ENCODE assay signal across 8 cellular contexts in the genomic region with DNA sequence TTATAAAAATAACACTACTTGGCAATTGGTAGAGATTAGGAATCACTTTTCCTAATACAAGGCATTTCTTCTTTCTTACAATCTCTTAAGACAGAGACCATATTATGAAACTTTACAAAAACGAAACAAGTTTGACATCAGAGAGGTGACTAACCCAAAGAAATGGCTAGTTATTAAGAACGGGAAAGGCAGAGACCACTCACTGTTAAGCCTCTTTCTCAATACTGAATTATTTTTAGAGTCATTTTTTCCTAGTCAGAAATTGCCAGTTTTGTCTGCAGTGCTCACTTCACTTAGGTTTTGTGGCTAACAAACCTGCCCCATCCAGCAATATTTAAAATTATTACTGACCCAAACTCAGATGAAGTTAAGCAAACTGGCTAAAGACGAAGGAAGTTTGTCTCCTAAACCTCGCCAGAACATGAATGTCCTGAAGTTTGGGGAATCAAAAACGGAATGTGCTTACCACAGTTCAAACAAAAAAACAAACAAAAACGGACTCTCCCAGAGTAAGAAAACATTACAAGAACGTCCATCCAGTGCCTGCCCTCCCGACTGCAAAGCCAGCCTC. TPM values are rescaled to one million over a fixed set of nuclear protein-coding genes. Genes with fewer than 3 reads are reported as not detected.
A peak's percentile ranks its signal among the peaks of the same experiment; 100 is the strongest.
DNase-seq lines count a peak whose midpoint lies in the region; ATAC-seq and TF ChIP-seq lines count a peak whose summit lies in the region.

No MANE protein-coding gene starts in this region.

- H3K27ac ChIP-seq in A673 (ENCODE audit: low read depth, low read length, poor library complexity, severe bottlenecking) (peak overlapping the region; percentile 95), RWPE1 (peak overlapping the region; percentile 94)
- peak overlapping the region; percentile 93 for H3K27ac ChIP-seq in naive thymus-derived CD4-positive, alpha-beta T cell (ENCODE audit: low read depth, low read length)

- peaks cover 21% of the 10 kb centered on the region for H3K36me3 Mint-ChIP-seq in effector memory CD8-positive, alpha-beta T cell (ENCODE audit: insufficient read depth)
- no peaks in the 10 kb centered on the region for H3K36me3 Mint-ChIP-seq in naive thymus-derived CD4-positive, alpha-beta T cell

- no peaks in the 10 kb centered on the region for H3K27me3 ChIP-seq in A673 (replicated peaks; ENCODE audit: insufficient read depth, low read depth, low read length, poor library complexity)
- no peaks in the 10 kb centered on the region for H3K27me3 ChIP-seq in naive thymus-derived CD4-positive, alpha-beta T cell (ENCODE audit: control insufficient read depth in 2 of 2, insufficient read depth in 2 of 2, low read length in 2 of 2)

- H3K27me3 Mint-ChIP-seq in effector memory CD8-positive, alpha-beta T cell, result no peaks in the 10 kb centered on the region
- peaks cover 0 to 26% (median 0%) of the 10 kb centered on the region in 5 donors for H3K27me3 Mint-ChIP-seq in naive thymus-derived CD4-positive, alpha-beta T cell

- TF ChIP-seq CTCF in A673 (conservative IDR thresholded peaks at IDR 0.05; ENCODE audit: low read depth, low read length) (no peak), RWPE1 (conservative IDR thresholded peaks at IDR 0.05; ENCODE audit: low read depth) (no peak)

- peak overlapping the region; percentile 98 to 100 for H3K4me3 Mint-ChIP-seq in effector memory CD8-positive, alpha-beta T cell
- peak overlapping the region; percentile 90 to 100 (median 98) for H3K4me3 Mint-ChIP-seq in naive thymus-derived CD4-positive, alpha-beta T cell

- POLR2A ChIA-PET in A673 (lab: Charles Lee; ENCODE audit: low non-redundant PET) (no interaction called here), RWPE1 (lab: Yijun Ruan, JAX; ENCODE audit: low non-redundant PET) (no interaction called here)
- POLR2A ChIA-PET in naive thymus-derived CD4-positive, alpha-beta T cell (lab: Charles Lee), result interaction anchor here (1.1 kb wide), 2 partner anchors 10 to 171 kb away, joined by 3 to 4 read pairs; no protein-coding TSS in a partner anchor

- intact Hi-C loops in A673 (cut with micrococcal nuclease; ENCODE audit: unreplicated experiment), result no loop called here
- intact Hi-C loops in naive thymus-derived CD4-positive, alpha-beta T cell (cut with micrococcal nuclease), result loop anchor here (1.0 to 10.0 kb wide), 8 partner anchors 25 to 1918 kb away; a partner anchor contains a TSS

- peaks cover 13 to 25% of the 10 kb centered on the region in 2 donors for H3K4me1 Mint-ChIP-seq in effector memory CD8-positive, alpha-beta T cell (ENCODE audit: low read depth in 2 of 2)
- peaks cover 17 to 50% (median 34%) of the 10 kb centered on the region in 7 donors for H3K4me1 Mint-ChIP-seq in naive thymus-derived CD4-positive, alpha-beta T cell

- H3K9me3 ChIP-seq in A673 (ENCODE audit: low read depth, low read length, poor library complexity, severe bottlenecking), result no peaks in the 10 kb centered on the region
- H3K9me3 ChIP-seq in naive thymus-derived CD4-positive, alpha-beta T cell (ENCODE audit: control insufficient read depth in 2 of 3, low read length in 3 of 3), result no peaks in the 10 kb centered on the region

- H3K4me1 ChIP-seq in A673 (ENCODE audit: insufficient read depth, low read length, poor library complexity, severe bottlenecking), result peaks cover 22% of the 10 kb centered on the region
- H3K4me1 ChIP-seq in naive thymus-derived CD4-positive, alpha-beta T cell (ENCODE audit: control insufficient read depth in 2 of 2, insufficient read depth in 2 of 2, low read length in 2 of 2), result peaks cover 6 to 7% of the 10 kb centered on the region in 2 donors

- no peaks in the 10 kb centered on the region for H3K36me3 ChIP-seq in A673 (ENCODE audit: insufficient read depth, low read length, poor library complexity, severe bottlenecking)
- H3K36me3 ChIP-seq in naive thymus-derived CD4-positive, alpha-beta T cell (ENCODE audit: control insufficient read depth in 2 of 3, insufficient read depth in 3 of 3, low read length in 3 of 3), result peaks cover 0 to 4% (median 0%) of the 10 kb centered on the region in 3 experiments

- DNase-seq in A673 (ENCODE audit: low spot score) (peak; percentile 39), RWPE1 (ENCODE audit: low spot score) (peak; percentile 18), NCI-H345 (lab: John Stamatoyannopoulos, UW) (no peak)
- no peak for DNase-seq in effector memory CD8-positive, alpha-beta T cell
- peak in 3 of 9 donors; percentile 2 to 11 (median 3) for DNase-seq in naive thymus-derived CD4-positive, alpha-beta T cell
- no peak for DNase-seq in stimulated activated CD4-positive, alpha-beta T cell treated with anti-CD3 and anti-CD28 coated beads, Interleukin-2, amount 100 ng/mL, for 48 hours

- peak overlapping the region; percentile 83 for H3K4me3 ChIP-seq in A673 (ENCODE audit: low read depth, low read length, poor library complexity, severe bottlenecking)
- peak overlapping the region; percentile 89 for H3K4me3 ChIP-seq in naive thymus-derived CD4-positive, alpha-beta T cell (ENCODE audit: low read length)

- peak overlapping the region; percentile 96 to 98 for H3K27ac Mint-ChIP-seq in effector memory CD8-positive, alpha-beta T cell
- H3K27ac Mint-ChIP-seq in naive thymus-derived CD4-positive, alpha-beta T cell, result peak overlapping the region; percentile 93 to 99 (median 96)

- BruUV-seq in A673 (replicated peaks; lab: Mats Ljungman, UMichigan), result TSS peak; percentile 56

- ATAC-seq in GM18508 (IDR thresholded peaks at IDR 0.05; ENCODE audit: insufficient read depth, unreplicated experiment) (peak; percentile 44), HG03139 (IDR thresholded peaks at IDR 0.05; ENCODE audit: unreplicated experiment) (peak; percentile 24)
- ATAC-seq in effector memory CD8-positive, alpha-beta T cell (replicated peaks), result no peak
- ATAC-seq in naive thymus-derived CD4-positive, alpha-beta T cell, result no peak

- no peaks in the 10 kb centered on the region for H3K9me3 Mint-ChIP-seq in effector memory CD8-positive, alpha-beta T cell
- peaks cover 0 to 5% (median 0%) of the 10 kb centered on the region in 11 donors for H3K9me3 Mint-ChIP-seq in naive thymus-derived CD4-positive, alpha-beta T cell

- CTCF ChIA-PET in A673 (lab: Charles Lee), result no interaction called here
- CTCF ChIA-PET in RWPE1 (lab: Yijun Ruan, JAX), result interaction anchor here (0.7 kb wide), 1 partner anchor 43 kb away, joined by 3 read pairs; no protein-coding TSS in a partner anchor
- CTCF ChIA-PET in naive thymus-derived CD4-positive, alpha-beta T cell (lab: Charles Lee), result no interaction called here

RNA-seq across cellular contexts. Expression of a gene that starts 1.3 kb away (rescaled TPM):
- total RNA-seq in A673 (2021), result 17.7 and 19.6 TPM in 2 replicates
- 10 to 100 TPM in 3 of 5 experiments, 1 to 10 TPM in 2; 6.3 to 23.3 (median 13.3) TPM for total RNA-seq in naive thymus-derived CD4-positive, alpha-beta T cell
- polyA plus RNA-seq in naive thymus-derived CD4-positive, alpha-beta T cell, result 1 to 10 TPM; 1.5 to 1.6 TPM

RNA-seq across cellular contexts. Expression of a gene that starts 55.3 kb away (rescaled TPM):
- 0.15 TPM in 1 of 2 replicates, not detected in the other for total RNA-seq in A673 (2021)
- total RNA-seq in naive thymus-derived CD4-positive, alpha-beta T cell, result not detected
- polyA plus RNA-seq in naive thymus-derived CD4-positive, alpha-beta T cell, result not detected

Comparison
In these comparisons a context has a peak if more than half of its experiments do, and no peak if none do; other contexts are left out.
1. DNase-seq: peak in A673 (single experiment) and RWPE1 (single experiment); none in effector memory CD8-positive, alpha-beta T cell (0 of 3), stimulated activated CD4-positive, alpha-beta T cell treated with anti-CD3 and anti-CD28 coated beads, Interleukin-2, amount 100 ng/mL, for 48 hours (0 of 2) and NCI-H345 (single experiment).
2. ATAC-seq: peak in GM18508 (single experiment) and HG03139 (single experiment); none in effector memory CD8-positive, alpha-beta T cell (single experiment) and naive thymus-derived CD4-positive, alpha-beta T cell (single experiment).
3. Peak in every context shown above with its lines, with median percentiles within 50 percentile points of each other: H3K27ac ChIP-seq.